1 cellular context compared by ENCODE assay signal in the genomic region with DNA sequence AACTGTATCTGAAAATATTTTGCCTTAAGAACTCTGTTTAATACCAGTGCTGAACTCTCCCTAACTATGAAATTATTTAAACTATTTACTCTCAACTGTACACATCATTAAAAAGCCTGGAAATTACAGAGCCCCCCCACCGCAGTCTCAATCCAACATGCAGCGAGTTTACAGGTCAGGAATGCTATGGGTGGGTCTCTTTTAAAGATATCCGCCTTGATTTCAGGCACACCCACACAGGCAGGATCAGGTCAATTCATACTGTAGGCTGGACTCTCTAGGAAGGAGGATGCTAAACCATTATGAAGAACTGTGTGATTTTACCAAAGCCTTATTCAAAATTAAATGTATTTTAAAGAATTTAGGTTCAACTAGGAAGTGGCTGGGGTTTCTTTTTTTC.
TF ChIP-seq lines count a peak whose summit lies in the region.

No MANE protein-coding gene starts in this region.

TF ChIP-seq in HEK293, 187 proteins besides CTCF, POLR2A, EP300 and RAD21 (continued from another document):
- TF ChIP-seq, protein P1, sequence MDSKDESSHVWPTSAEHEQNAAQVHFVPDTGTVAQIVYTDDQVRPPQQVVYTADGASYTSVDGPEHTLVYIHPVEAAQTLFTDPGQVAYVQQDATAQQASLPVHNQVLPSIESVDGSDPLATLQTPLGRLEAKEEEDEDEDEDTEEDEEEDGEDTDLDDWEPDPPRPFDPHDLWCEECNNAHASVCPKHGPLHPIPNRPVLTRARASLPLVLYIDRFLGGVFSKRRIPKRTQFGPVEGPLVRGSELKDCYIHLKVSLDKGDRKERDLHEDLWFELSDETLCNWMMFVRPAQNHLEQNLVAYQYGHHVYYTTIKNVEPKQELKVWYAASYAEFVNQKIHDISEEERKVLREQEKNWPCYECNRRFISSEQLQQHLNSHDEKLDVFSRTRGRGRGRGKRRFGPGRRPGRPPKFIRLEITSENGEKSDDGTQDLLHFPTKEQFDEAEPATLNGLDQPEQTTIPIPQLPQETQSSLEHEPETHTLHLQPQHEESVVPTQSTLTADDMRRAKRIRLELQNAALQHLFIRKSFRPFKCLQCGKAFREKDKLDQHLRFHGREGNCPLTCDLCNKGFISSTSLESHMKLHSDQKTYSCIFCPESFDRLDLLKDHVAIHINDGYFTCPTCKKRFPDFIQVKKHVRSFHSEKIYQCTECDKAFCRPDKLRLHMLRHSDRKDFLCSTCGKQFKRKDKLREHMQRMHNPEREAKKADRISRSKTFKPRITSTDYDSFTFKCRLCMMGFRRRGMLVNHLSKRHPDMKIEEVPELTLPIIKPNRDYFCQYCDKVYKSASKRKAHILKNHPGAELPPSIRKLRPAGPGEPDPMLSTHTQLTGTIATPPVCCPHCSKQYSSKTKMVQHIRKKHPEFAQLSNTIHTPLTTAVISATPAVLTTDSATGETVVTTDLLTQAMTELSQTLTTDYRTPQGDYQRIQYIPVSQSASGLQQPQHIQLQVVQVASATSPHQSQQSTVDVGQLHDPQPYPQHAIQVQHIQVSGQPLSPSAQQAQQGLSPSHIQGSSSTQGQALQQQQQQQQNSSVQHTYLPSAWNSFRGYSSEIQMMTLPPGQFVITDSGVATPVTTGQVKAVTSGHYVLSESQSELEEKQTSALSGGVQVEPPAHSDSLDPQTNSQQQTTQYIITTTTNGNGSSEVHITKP (tag by site-specific recombination; IDR thresholded peaks at IDR 0.05), result no peak
- no peak for TF ChIP-seq ZNF112 (tag by site-specific recombination; IDR thresholded peaks at IDR 0.05)
